7 cellular contexts compared by ENCODE assay signal in genomic region chr6:29834564-29835436, GRCh38. TPM values are rescaled to one million over a fixed set of nuclear protein-coding genes. Genes with fewer than 3 reads are reported as not detected.
DNase-seq lines count a peak whose midpoint lies in the region; ATAC-seq and TF ChIP-seq lines count a peak whose summit lies in the region.

No MANE protein-coding gene starts in this region.

- intact Hi-C loops in left ventricle myocardium inferior (cut with micrococcal nuclease) = loop anchor here (5.0 to 10.0 kb wide), 2 partner anchors 100 to 127 kb away; no protein-coding TSS in a partner anchor

- no peaks in the 10 kb centered on the region for H3K4me1 ChIP-seq in left ventricle myocardium inferior

- no peak for ATAC-seq in GM21367 (IDR thresholded peaks at IDR 0.05; ENCODE audit: unreplicated experiment)

- no peaks in the 10 kb centered on the region for H3K36me3 ChIP-seq in left ventricle myocardium inferior

- peaks cover 99% of the 10 kb centered on the region for H3K27me3 ChIP-seq in left ventricle myocardium inferior (ENCODE audit: low read depth)

- no peak overlapping the region for H3K27ac ChIP-seq in left ventricle myocardium inferior (replicated peaks)

- DNase-seq in OCI-M1 (lab: John Stamatoyannopoulos, UW) (peak; percentile 62), left ventricle myocardium inferior (no peak), NCI-H1436 (lab: John Stamatoyannopoulos, UW) (no peak)
- peak; percentile 19 for DNase-seq in activated gamma-delta T cell treated with anti-CD3 and anti-CD28 coated beads, Interleukin-2, amount 50 U/mL, for 16 hours (ENCODE audit: low read depth)
- DNase-seq in stimulated activated CD4-positive, alpha-beta T cell treated with anti-CD3 and anti-CD28 coated beads, Interleukin-2, amount 100 ng/mL, for 24 hours = peak; percentile 67 to 68

- H3K4me3 ChIP-seq in GM12875 (ENCODE audit: low read depth, low read length) (no peak overlapping the region), left ventricle myocardium inferior (no peak overlapping the region)

- no peaks in the 10 kb centered on the region for H3K9me3 ChIP-seq in left ventricle myocardium inferior (replicated peaks)

- peak; percentile 73 for TF ChIP-seq CTCF in GM12875 (IDR thresholded peaks at IDR 0.05; ENCODE audit: borderline replicate concordance, insufficient read depth, low read depth, low read length)
- peak; percentile 94 for TF ChIP-seq CTCF in left ventricle myocardium inferior (IDR thresholded peaks at IDR 0.05; ENCODE audit: borderline replicate concordance)

RNA-seq across cellular contexts. Expression of gene HLA-G, which starts 7.2 kb away (rescaled TPM):
- total RNA-seq in left ventricle myocardium inferior = not detected

Comparison
In these comparisons a context has a peak if more than half of its experiments do, and no peak if none do; other contexts are left out.
1. DNase-seq: peak in OCI-M1 (single experiment), activated gamma-delta T cell treated with anti-CD3 and anti-CD28 coated beads, Interleukin-2, amount 50 U/mL, for 16 hours (single experiment) and stimulated activated CD4-positive, alpha-beta T cell treated with anti-CD3 and anti-CD28 coated beads, Interleukin-2, amount 100 ng/mL, for 24 hours (2 of 2); none in left ventricle myocardium inferior (single experiment) and NCI-H1436 (single experiment).